In genomic region chr4:12975511-12975910, GRCh38 we compare ENCODE assay signal across 32 cellular contexts.
"Had no signal": no experiment of that assay in that cellular context is flagged by ENCODE, and none has a peak within 500 bp of the region (broad histone marks: within the 10 kb centered on the region; RNA-seq: fewer than 3 reads in every experiment).

No MANE protein-coding gene starts in this region.

- H3K4me3 ChIP-seq: neural progenitor cell, ovary, psoas muscle, right lobe of liver, sigmoid colon, skin epidermis, smooth muscle cell, spleen, suprapubic skin, testis, tibial artery, transverse colon, upper lobe of right lung, uterus had no signal

- H2AFZ ChIP-seq: neural progenitor cell, parathyroid adenoma had no signal

- H3K9me3 ChIP-seq: ovary, psoas muscle, right lobe of liver, sigmoid colon, suprapubic skin, testis, tibial artery, transverse colon, upper lobe of right lung, uterus had no signal

- H3K36me3 ChIP-seq: neural progenitor cell, ovary, right lobe of liver, sigmoid colon, spleen, suprapubic skin, tibial artery, transverse colon, upper lobe of right lung, uterus had no signal

- H3K9ac ChIP-seq: neural progenitor cell, parathyroid adenoma had no signal

- H3K27me3 ChIP-seq: neural progenitor cell, ovary, right lobe of liver, sigmoid colon, spleen, suprapubic skin, testis, tibial artery, transverse colon, upper lobe of right lung, uterus had no signal

- ATAC-seq: natural killer cell; psoas muscle; right cardiac atrium; right lobe of liver; stimulated activated memory B cell treated with anti-CD40 and anti-IgM and Interleukin-4, amounts not matched to agents 10 μg/mL and 1 μg/mL and 100 μg/mL, for 72 hours; stimulated activated naive CD8-positive, alpha-beta T cell treated with anti-CD3 and anti-CD28 coated beads, Interleukin-15, amount 100 ng/mL, for 72 hours; stimulated activated naive CD8-positive, alpha-beta T cell treated with anti-CD3 and anti-CD28 coated beads, Interleukin-15, Interleukin-2, amounts not matched to agents 100 U/mL and 50 U/mL, for 24 hours; upper lobe of right lung had no signal

- H3K36me3 Mint-ChIP-seq: natural killer cell; neural progenitor cell; stimulated activated memory B cell treated with anti-CD40 and anti-IgM and Interleukin-4, amounts not matched to agents 10 μg/mL and 1 μg/mL and 100 μg/mL, for 72 hours; type B pancreatic cell had no signal

- H3K27ac ChIP-seq: neural progenitor cell, ovary, parathyroid adenoma, psoas muscle, right lobe of liver, sigmoid colon, skin epidermis, spleen, suprapubic skin, testis, tibial artery, transverse colon, upper lobe of right lung, uterus had no signal

- H3K79me2 ChIP-seq: parathyroid adenoma had no signal

- H3K9me3 Mint-ChIP-seq: neural progenitor cell, type B pancreatic cell had no signal

- H3K4me2 ChIP-seq: neural progenitor cell, smooth muscle cell had no signal

- H3K27ac Mint-ChIP-seq: natural killer cell; nephron; neural progenitor cell; progenitor cell of endocrine pancreas; stimulated activated memory B cell treated with anti-CD40 and anti-IgM and Interleukin-4, amounts not matched to agents 10 μg/mL and 1 μg/mL and 100 μg/mL, for 72 hours; stimulated activated naive CD8-positive, alpha-beta T cell treated with anti-CD3 and anti-CD28 coated beads, Interleukin-15, amount 100 ng/mL, for 72 hours; type B pancreatic cell had no signal

- H3K4me1 ChIP-seq: neural progenitor cell, parathyroid adenoma, psoas muscle, spleen, suprapubic skin, testis, tibial artery, upper lobe of right lung, uterus had no signal

- DNase-seq: natural killer cell; occipital lobe; ovary; posterior cingulate gyrus; psoas muscle; right cardiac atrium; right lobe of liver; sigmoid colon; spleen; stimulated activated CD4-positive, alpha-beta T cell treated with anti-CD3 and anti-CD28 coated beads, Interleukin-12 subunit alpha, Interleukin-12 subunit beta, amount 100 ng/mL, for 4 hours; stimulated activated CD4-positive, alpha-beta T cell treated with anti-CD3 and anti-CD28 coated beads, Interleukin-1b, Interleukin-23, amount 100 ng/mL, for 48 hours; stimulated activated CD4-positive, alpha-beta T cell treated with anti-CD3 and anti-CD28 coated beads, Interleukin-4, amount 100 ng/mL, for 1 hour; stimulated activated CD4-positive, alpha-beta T cell treated with anti-CD3 and anti-CD28 coated beads, Interleukin-4, amount 100 ng/mL, for 4 hours; stimulated activated CD8-positive, alpha-beta memory T cell treated with anti-CD3 and anti-CD28 coated beads, Interleukin-4, amount 100 ng/mL, for 48 hours; stimulated activated naive CD4-positive, alpha-beta T cell; stimulated activated naive CD8-positive, alpha-beta T cell treated with anti-CD3 and anti-CD28 coated beads, Interleukin-15, amount 100 ng/mL, for 72 hours; stimulated activated naive CD8-positive, alpha-beta T cell treated with anti-CD3 and anti-CD28 coated beads, Interleukin-15, Interleukin-2, amounts not matched to agents 100 U/mL and 50 U/mL, for 24 hours; substantia nigra; testis; tibial artery; transverse colon; upper lobe of right lung; uterus had no signal
